In genomic region chr4:135575041-135575440, GRCh38 we compare ENCODE assay signal across 26 cellular contexts.
"Had no signal": no experiment of that assay in that cellular context is flagged by ENCODE, and none has a peak within 500 bp of the region (broad histone marks: within the 10 kb centered on the region; RNA-seq: fewer than 3 reads in every experiment).

No MANE protein-coding gene starts in this region.

- FAIRE-seq: colon, endothelial cell of umbilical vein had no signal

- DNase-seq: colonic mucosa; cortex of kidney; dermis blood vessel endothelial cell; dorsolateral prefrontal cortex; effector CD4-positive, alpha-beta T cell; effector CD8-positive, alpha-beta T cell; effector memory CD4-positive, alpha-beta T cell; effector memory CD8-positive, alpha-beta T cell; endodermal cell; erythroblast; esophagus squamous epithelium; foreskin fibroblast; foreskin keratinocyte; foreskin melanocyte; gastrocnemius medialis; glutamatergic neuron; head of caudate nucleus; heart left ventricle; heart right ventricle had no signal

- ATAC-seq: effector memory CD8-positive, alpha-beta T cell; esophagus mucosa; foreskin keratinocyte; gastrocnemius medialis; gastroesophageal sphincter; heart left ventricle; heart right ventricle had no signal

- H3K4me3 ChIP-seq: colonic mucosa, coronary artery, dorsolateral prefrontal cortex, esophagus muscularis mucosa, esophagus squamous epithelium, gastrocnemius medialis, gastroesophageal sphincter, heart left ventricle, heart right ventricle had no signal

- H3K9me3 ChIP-seq: colonic mucosa, esophagus muscularis mucosa, esophagus squamous epithelium, gastrocnemius medialis, gastroesophageal sphincter, heart left ventricle, heart right ventricle had no signal

- H3K36me3 ChIP-seq: colonic mucosa, esophagus muscularis mucosa, esophagus squamous epithelium, gastrocnemius medialis, gastroesophageal sphincter, heart left ventricle, heart right ventricle had no signal

- H3K27ac ChIP-seq: colonic mucosa, coronary artery, dorsolateral prefrontal cortex, epithelial cell of prostate, esophagus muscularis mucosa, esophagus squamous epithelium, foreskin keratinocyte, gastrocnemius medialis, gastroesophageal sphincter, heart left ventricle, heart right ventricle had no signal

- H3K27me3 ChIP-seq: colonic mucosa, esophagus muscularis mucosa, esophagus squamous epithelium, foreskin keratinocyte, gastrocnemius medialis, gastroesophageal sphincter, heart left ventricle, heart right ventricle had no signal

- H3K4me1 ChIP-seq: colonic mucosa, esophagus muscularis mucosa, esophagus squamous epithelium, foreskin keratinocyte, gastrocnemius medialis, gastroesophageal sphincter, heart left ventricle, heart right ventricle had no signal
